Comparison of ENCODE assay signal across 22 cellular contexts in the genomic region with DNA sequence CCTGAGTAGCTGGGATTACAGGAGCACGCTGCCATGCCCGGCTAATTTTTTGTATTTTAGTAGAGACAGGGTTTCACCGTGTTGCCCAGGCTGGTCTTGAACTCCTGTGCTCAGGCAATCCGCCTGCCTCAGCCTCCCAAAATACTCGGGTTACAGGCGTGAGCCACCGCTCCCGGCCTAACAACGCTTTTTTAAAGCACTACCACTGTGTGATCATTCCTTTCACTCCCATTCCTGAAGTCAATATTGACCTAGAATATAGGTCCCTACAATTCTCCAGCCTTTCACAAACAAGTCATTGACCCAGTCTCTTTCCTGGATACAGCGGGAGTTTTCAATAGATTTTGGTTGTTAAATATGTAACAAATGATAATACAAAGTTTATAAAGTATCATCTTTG.
DNase-seq lines count a peak whose midpoint lies in the region; ATAC-seq, FAIRE-seq and TF ChIP-seq lines count a peak whose summit lies in the region.
"Had no signal": no experiment of that assay in that cellular context is flagged by ENCODE, and none has a peak within 500 bp of the region (broad histone marks: within the 10 kb centered on the region; RNA-seq: fewer than 3 reads in every experiment).

No MANE protein-coding gene starts in this region.

- H3K9me3 Mint-ChIP-seq in activated T-helper 17 cell treated with anti-CD3 and anti-CD28 coated beads, Interleukin-2, amount 50 U/mL, for 72 hours: no peaks in the 10 kb centered on the region
- H3K9me3 Mint-ChIP-seq: CD8-positive, alpha-beta memory T cell; GM23338 had no signal

- H3K4me3 ChIP-seq in mucosa of descending colon: no peak overlapping the region
- H3K4me3 ChIP-seq: GM23338 had no signal

- no peak for TF ChIP-seq CTCF in mucosa of descending colon (IDR thresholded peaks at IDR 0.05)

- H3K36me3 Mint-ChIP-seq in activated T-helper 17 cell treated with anti-CD3 and anti-CD28 coated beads, Interleukin-2, amount 50 U/mL, for 72 hours (ENCODE audit: low read depth): no peaks in the 10 kb centered on the region
- H3K36me3 Mint-ChIP-seq: CD4-positive, CD25-positive, alpha-beta regulatory T cell; CD8-positive, alpha-beta memory T cell had no signal

- peak overlapping the region; percentile 13 for H3K27ac Mint-ChIP-seq in activated T-helper 17 cell treated with anti-CD3 and anti-CD28 coated beads, Interleukin-2, amount 50 U/mL, for 72 hours
- H3K27ac Mint-ChIP-seq: GM23338, HFFc6 had no signal

- H3K9me3 ChIP-seq in mucosa of descending colon: no peaks in the 10 kb centered on the region
- H3K9me3 ChIP-seq: BE2C had no signal

- no peaks in the 10 kb centered on the region for H3K27me3 Mint-ChIP-seq in activated T-helper 17 cell treated with anti-CD3 and anti-CD28 coated beads, Interleukin-2, amount 50 U/mL, for 72 hours
- H3K27me3 Mint-ChIP-seq: CD4-positive, CD25-positive, alpha-beta regulatory T cell had no signal

- H3K4me3 Mint-ChIP-seq in activated T-helper 17 cell treated with anti-CD3 and anti-CD28 coated beads, Interleukin-2, amount 50 U/mL, for 72 hours: no peak overlapping the region
- H3K4me3 Mint-ChIP-seq: CD4-positive, CD25-positive, alpha-beta regulatory T cell; CD8-positive, alpha-beta memory T cell; GM23338; HFFc6 had no signal

- no peaks in the 10 kb centered on the region for H3K36me3 ChIP-seq in mucosa of descending colon (ENCODE audit: low read depth)

- intact Hi-C loops in left colon (cut with DNase I, micrococcal nuclease): no loop called here
- intact Hi-C loops in mucosa of descending colon (cut with DNase I, micrococcal nuclease): no loop called here

- FAIRE-seq in H54 (lab: Jason Lieb, UNC): no peak
- FAIRE-seq: A204.1, D721Med, G401.6, GM12891, GM18507 had no signal

- TF ChIP-seq POLR2A in H54 (IDR thresholded peaks at IDR 0.05; ENCODE audit: low read depth, low read length): no peak

- DNase-seq in HuH-7 (ENCODE audit: low spot score) (peak; percentile 16), left colon (no peak), mucosa of descending colon (no peak), H54 (ENCODE audit: insufficient read length, low spot score) (no peak), pons (ENCODE audit: low spot score) (no peak)
- DNase-seq: ACHN; BE2C; C1 segment of cervical spinal cord; CD4-positive, CD25-positive, alpha-beta regulatory T cell; CD8-positive, alpha-beta memory T cell; COR-L47; H7; HFFc6 had no signal

- H3K4me1 Mint-ChIP-seq in activated T-helper 17 cell treated with anti-CD3 and anti-CD28 coated beads, Interleukin-2, amount 50 U/mL, for 72 hours: peaks cover 5% of the 10 kb centered on the region

- no peak for ATAC-seq in activated T-helper 17 cell treated with anti-CD3 and anti-CD28 coated beads, Interleukin-2, amount 50 U/mL, for 72 hours (replicated peaks)
- ATAC-seq in left colon (peak; percentile 76), mucosa of descending colon (peak; percentile 21), GM21529 (IDR thresholded peaks at IDR 0.05; ENCODE audit: unreplicated experiment) (no peak)
- ATAC-seq: GM23338, HCT116 had no signal

- H3K4me1 ChIP-seq in mucosa of descending colon (ENCODE audit: low read depth): no peaks in the 10 kb centered on the region

Comparison
In these comparisons a context has a peak if more than half of its experiments do, and no peak if none do; other contexts are left out.
1. ATAC-seq: peak in left colon (single experiment) and mucosa of descending colon (single experiment); none in activated T-helper 17 cell treated with anti-CD3 and anti-CD28 coated beads, Interleukin-2, amount 50 U/mL, for 72 hours (single experiment) and GM21529 (single experiment).